ENCODE assay signal across 22 cellular contexts in the genomic region with DNA sequence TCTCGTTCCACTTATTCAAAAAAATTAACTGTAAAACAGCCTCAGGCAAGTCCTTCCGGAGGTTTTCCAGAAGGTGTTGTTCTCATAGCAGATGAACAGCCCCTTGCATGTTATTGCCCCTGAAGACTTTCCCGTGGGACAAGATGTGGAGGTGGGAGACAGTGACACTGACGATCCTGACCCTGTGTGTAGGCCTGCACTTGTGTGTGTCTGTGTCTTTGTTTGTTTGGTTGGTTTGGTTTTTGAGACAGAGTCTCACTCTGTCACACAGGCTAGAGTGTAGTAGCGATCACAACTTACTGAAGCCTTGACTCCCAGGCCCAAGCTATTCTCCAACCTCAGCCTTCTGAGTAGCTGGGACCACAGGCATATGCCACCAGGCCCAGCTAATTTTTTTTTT. TPM values are rescaled to one million over a fixed set of nuclear protein-coding genes. Genes with fewer than 3 reads are reported as not detected.
DNase-seq lines count a peak whose midpoint lies in the region; TF ChIP-seq lines count a peak whose summit lies in the region.
"Had no signal": no experiment of that assay in that cellular context is flagged by ENCODE, and none has a peak within 500 bp of the region (broad histone marks: within the 10 kb centered on the region; RNA-seq: fewer than 3 reads in every experiment).

No MANE protein-coding gene starts in this region.

- TF ChIP-seq CTCF in right atrium auricular region (IDR thresholded peaks at IDR 0.05) = no peak
- no peak for TF ChIP-seq CTCF in colonic mucosa (IDR thresholded peaks at IDR 0.05)
- TF ChIP-seq CTCF in neural crest cell (conservative IDR thresholded peaks at IDR 0.05) = no peak

- H3K4me1 ChIP-seq in right atrium auricular region (peaks cover 0 to 6% of the 10 kb centered on the region in 2 donors), colonic mucosa (no peaks in the 10 kb centered on the region)

- peaks cover 9% of the 10 kb centered on the region for H3K4me1 Mint-ChIP-seq in neural crest cell
- peaks cover 6% of the 10 kb centered on the region for H3K4me1 Mint-ChIP-seq in activated T-helper 1 cell treated with anti-CD3 and anti-CD28 coated beads, Interleukin-12 subunit alpha, Interleukin-12 subunit beta, Interleukin-2, Interleukin-4 antibody, amounts not matched to agents 30 ng/mL and 10 ng/mL and 1 ng/mL, durations not matched to agents 14 hours and 24 hours and 36 hours (ENCODE audit: low read depth)

- H3K36me3 ChIP-seq in right atrium auricular region (no peaks in the 10 kb centered on the region), colonic mucosa (no peaks in the 10 kb centered on the region)
- H3K36me3 ChIP-seq: BLaER1 had no signal

- no peaks in the 10 kb centered on the region for H3K27me3 Mint-ChIP-seq in neural crest cell (ENCODE audit: low read depth)
- H3K27me3 Mint-ChIP-seq in activated T-helper 1 cell treated with anti-CD3 and anti-CD28 coated beads, Interleukin-12 subunit alpha, Interleukin-12 subunit beta, Interleukin-2, Interleukin-4 antibody, amounts not matched to agents 30 ng/mL and 10 ng/mL and 1 ng/mL, durations not matched to agents 14 hours and 24 hours and 36 hours (ENCODE audit: insufficient read depth) = peaks cover 21% of the 10 kb centered on the region

- no peaks in the 10 kb centered on the region for H3K9me3 Mint-ChIP-seq in neural crest cell
- no peaks in the 10 kb centered on the region for H3K9me3 Mint-ChIP-seq in activated T-helper 1 cell treated with anti-CD3 and anti-CD28 coated beads, Interleukin-12 subunit alpha, Interleukin-12 subunit beta, Interleukin-2, Interleukin-4 antibody, amounts not matched to agents 30 ng/mL and 10 ng/mL and 1 ng/mL, durations not matched to agents 14 hours and 24 hours and 36 hours
- H3K9me3 Mint-ChIP-seq: CD14-positive monocyte; CD8-positive, alpha-beta memory T cell; H9 had no signal

- H3K27ac ChIP-seq in right atrium auricular region (no peak overlapping the region), colonic mucosa (no peak overlapping the region)
- H3K27ac ChIP-seq: BLaER1 had no signal

- no peaks in the 10 kb centered on the region for H3K9me3 ChIP-seq in right atrium auricular region
- no peaks in the 10 kb centered on the region for H3K9me3 ChIP-seq in colonic mucosa
- H3K9me3 ChIP-seq: BLaER1 had no signal

- H3K9ac ChIP-seq in colonic mucosa (ENCODE audit: low read depth in 2 of 2, low read length in 2 of 2) = no peak overlapping the region
- H3K9ac ChIP-seq: BLaER1 had no signal

- intact Hi-C loops in cardiac septum (cut with DNase I) = no loop called here
- intact Hi-C loops in colonic mucosa (cut with DNase I) = no loop called here
- intact Hi-C loops in activated T-helper 1 cell treated with anti-CD3 and anti-CD28 coated beads, Interleukin-12 subunit alpha, Interleukin-12 subunit beta, Interleukin-2, Interleukin-4 antibody, amounts not matched to agents 30 ng/mL and 10 ng/mL and 1 ng/mL, durations not matched to agents 14 hours and 24 hours and 36 hours (cut with micrococcal nuclease) = no loop called here

- H3K4me3 ChIP-seq in right atrium auricular region (no peak overlapping the region), colonic mucosa (no peak overlapping the region)
- H3K4me3 ChIP-seq: BLaER1, GM12878 had no signal

- DNase-seq in right atrium auricular region (ENCODE audit: low spot score) = peak; percentile 11
- no peak for DNase-seq in cardiac septum (ENCODE audit: low spot score)
- DNase-seq in colonic mucosa = peak; percentile 0
- no peak for DNase-seq in neural crest cell (ENCODE audit: low read depth, low spot score)
- no peak for DNase-seq in LoVo (ENCODE audit: low spot score)
- DNase-seq in HT-29 (ENCODE audit: low spot score) = no peak
- DNase-seq in activated T-helper 1 cell treated with anti-CD3 and anti-CD28 coated beads, Interleukin-12 subunit alpha, Interleukin-12 subunit beta, Interleukin-2, Interleukin-4 antibody, amounts not matched to agents 30 ng/mL and 10 ng/mL and 1 ng/mL, durations not matched to agents 14 hours and 24 hours and 36 hours (ENCODE audit: low spot score) = no peak
- DNase-seq: 8988T; CD8-positive, alpha-beta memory T cell; COR-L47; DMS 273 treated with DMSO at 0.1 percent for 48 hours; DMS53; DND-41; EL; IMR-90 had no signal

- H3K27ac Mint-ChIP-seq in neural crest cell (ENCODE audit: unreplicated experiment) = peak overlapping the region; percentile 86
- no peak overlapping the region for H3K27ac Mint-ChIP-seq in activated T-helper 1 cell treated with anti-CD3 and anti-CD28 coated beads, Interleukin-12 subunit alpha, Interleukin-12 subunit beta, Interleukin-2, Interleukin-4 antibody, amounts not matched to agents 30 ng/mL and 10 ng/mL and 1 ng/mL, durations not matched to agents 14 hours and 24 hours and 36 hours
- H3K27ac Mint-ChIP-seq: CD8-positive, alpha-beta memory T cell had no signal

- H3K27me3 ChIP-seq in right atrium auricular region (no peaks in the 10 kb centered on the region), colonic mucosa (no peaks in the 10 kb centered on the region)
- H3K27me3 ChIP-seq: BLaER1 had no signal

- no peak overlapping the region for H3K4me3 Mint-ChIP-seq in neural crest cell
- H3K4me3 Mint-ChIP-seq in activated T-helper 1 cell treated with anti-CD3 and anti-CD28 coated beads, Interleukin-12 subunit alpha, Interleukin-12 subunit beta, Interleukin-2, Interleukin-4 antibody, amounts not matched to agents 30 ng/mL and 10 ng/mL and 1 ng/mL, durations not matched to agents 14 hours and 24 hours and 36 hours = no peak overlapping the region
- H3K4me3 Mint-ChIP-seq: CD14-positive monocyte; CD8-positive, alpha-beta memory T cell; H9 had no signal

- H3K36me3 Mint-ChIP-seq in neural crest cell (ENCODE audit: low read depth) = no peaks in the 10 kb centered on the region
- H3K36me3 Mint-ChIP-seq in activated T-helper 1 cell treated with anti-CD3 and anti-CD28 coated beads, Interleukin-12 subunit alpha, Interleukin-12 subunit beta, Interleukin-2, Interleukin-4 antibody, amounts not matched to agents 30 ng/mL and 10 ng/mL and 1 ng/mL, durations not matched to agents 14 hours and 24 hours and 36 hours (ENCODE audit: low read depth) = no peaks in the 10 kb centered on the region
- H3K36me3 Mint-ChIP-seq: CD14-positive monocyte; CD8-positive, alpha-beta memory T cell had no signal

RNA-seq across cellular contexts. Expression of a gene that starts 12.6 kb away (rescaled TPM):
- total RNA-seq in right atrium auricular region (not detected), cardiac septum (not detected), colonic mucosa (not detected), neural crest cell (0.19 and 0.23 TPM in 2 replicates)
- total RNA-seq in HT-29 (2014; rRNA removed; shearing (Covaris generic)) = not detected in 2 replicates
- not detected in 2 replicates for total RNA-seq in activated T-helper 1 cell treated with anti-CD3 and anti-CD28 coated beads, Interleukin-12 subunit alpha, Interleukin-12 subunit beta, Interleukin-2, Interleukin-4 antibody, amounts not matched to agents 30 ng/mL and 10 ng/mL and 1 ng/mL, durations not matched to agents 14 hours and 24 hours and 36 hours
- total RNA-seq: A673; CD8-positive, alpha-beta memory T cell; G401; HT1080; IMR-90 had no signal

RNA-seq across cellular contexts. Expression of a gene that starts 41.5 kb away (rescaled TPM):
- total RNA-seq in right atrium auricular region = 10 to 100 TPM; 26.6 to 33.5 TPM
- total RNA-seq in cardiac septum = 29.8 TPM
- 10 to 100 TPM; 35.2 to 43.3 TPM for total RNA-seq in colonic mucosa
- total RNA-seq in neural crest cell = 51.5 and 52.7 TPM in 2 replicates
- total RNA-seq in HT-29 (2014; rRNA removed; shearing (Covaris generic)) = 24.9 and 28.6 TPM in 2 replicates
- total RNA-seq in activated T-helper 1 cell treated with anti-CD3 and anti-CD28 coated beads, Interleukin-12 subunit alpha, Interleukin-12 subunit beta, Interleukin-2, Interleukin-4 antibody, amounts not matched to agents 30 ng/mL and 10 ng/mL and 1 ng/mL, durations not matched to agents 14 hours and 24 hours and 36 hours = 3.2 and 4.2 TPM in 2 replicates

RNA-seq across cellular contexts. Expression of a gene that starts 51.2 kb away (rescaled TPM):
- total RNA-seq in right atrium auricular region (10 to 100 TPM in 1 of 2 donors, 1 to 10 TPM in 1; 9.0 to 12.0 TPM), cardiac septum (19.7 TPM), colonic mucosa (10 to 100 TPM; 20.7 to 38.7 TPM), neural crest cell (29.0 and 29.7 TPM in 2 replicates)
- total RNA-seq in HT-29 (2014; rRNA removed; shearing (Covaris generic)) = 8.9 and 9.5 TPM in 2 replicates
- total RNA-seq in activated T-helper 1 cell treated with anti-CD3 and anti-CD28 coated beads, Interleukin-12 subunit alpha, Interleukin-12 subunit beta, Interleukin-2, Interleukin-4 antibody, amounts not matched to agents 30 ng/mL and 10 ng/mL and 1 ng/mL, durations not matched to agents 14 hours and 24 hours and 36 hours = 47.6 and 51.3 TPM in 2 replicates

Comparison
In these comparisons a context has a peak if more than half of its experiments do, and no peak if none do; other contexts are left out.
1. DNase-seq: peak in right atrium auricular region (single experiment) and colonic mucosa (single experiment); none in cardiac septum (single experiment), neural crest cell (single experiment), LoVo (single experiment), HT-29 (single experiment) and activated T-helper 1 cell treated with anti-CD3 and anti-CD28 coated beads, Interleukin-12 subunit alpha, Interleukin-12 subunit beta, Interleukin-2, Interleukin-4 antibody, amounts not matched to agents 30 ng/mL and 10 ng/mL and 1 ng/mL, durations not matched to agents 14 hours and 24 hours and 36 hours (single experiment).